Comparison of ENCODE assay signal across 8 cellular contexts in the genomic region with DNA sequence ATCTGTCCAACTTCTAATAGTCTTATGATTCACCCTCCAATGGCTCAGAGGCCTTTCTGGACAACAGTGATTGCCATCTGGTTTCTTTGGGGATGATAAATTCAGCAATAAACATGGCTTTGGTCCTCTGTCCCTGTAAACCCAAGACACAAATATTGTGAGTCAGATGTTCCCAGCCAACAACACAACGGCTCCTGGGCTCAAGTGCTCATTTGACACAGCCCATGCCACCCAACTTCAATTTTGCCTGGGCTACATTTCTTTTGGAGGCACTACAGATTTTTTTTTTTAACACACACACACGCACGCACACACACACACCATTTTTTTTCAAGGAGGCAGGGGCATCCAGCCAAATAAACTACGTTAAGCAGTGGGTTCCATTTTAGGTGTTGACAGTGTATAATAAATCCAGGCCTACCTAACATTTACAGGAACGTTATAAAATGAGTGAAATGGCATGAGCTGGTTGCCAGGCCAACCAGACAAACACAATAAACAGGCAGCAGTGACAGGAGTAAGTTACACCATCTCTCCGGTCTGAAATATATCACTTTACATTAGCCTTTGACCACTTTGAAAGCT.
DNase-seq lines count a peak whose midpoint lies in the region; ATAC-seq and TF ChIP-seq lines count a peak whose summit lies in the region.

No MANE protein-coding gene starts in this region.

- H3K4me1 ChIP-seq in neural progenitor cell, result no peaks in the 10 kb centered on the region

- H3K4me3 Mint-ChIP-seq in neural progenitor cell, result no peak overlapping the region
- H3K4me3 Mint-ChIP-seq in stimulated activated effector memory CD8-positive, alpha-beta T cell treated with anti-CD3 and anti-CD28 coated beads, Interleukin-12 subunit alpha, Interleukin-12 subunit beta, amount 100 ng/mL, for 72 hours, result no peak overlapping the region

- no peaks in the 10 kb centered on the region for H3K36me3 ChIP-seq in neural progenitor cell

- H3F3A ChIP-seq in neural progenitor cell (ENCODE audit: low read depth), result no peaks in the 10 kb centered on the region

- no peak overlapping the region for H3K9ac ChIP-seq in neural progenitor cell

- H3K27ac ChIP-seq in neural progenitor cell, result no peak overlapping the region

- no peak overlapping the region for H3K4me2 ChIP-seq in neural progenitor cell

- ATAC-seq in stimulated activated effector memory CD8-positive, alpha-beta T cell treated with anti-CD3 and anti-CD28 coated beads, Interleukin-12 subunit alpha, Interleukin-12 subunit beta, amount 100 ng/mL, for 72 hours, result no peak

- no peak overlapping the region for H3K4me3 ChIP-seq in neural progenitor cell

- H3K4me1 Mint-ChIP-seq in neural progenitor cell, result no peaks in the 10 kb centered on the region
- no peaks in the 10 kb centered on the region for H3K4me1 Mint-ChIP-seq in stimulated activated effector memory CD8-positive, alpha-beta T cell treated with anti-CD3 and anti-CD28 coated beads, Interleukin-12 subunit alpha, Interleukin-12 subunit beta, amount 100 ng/mL, for 72 hours

- no peaks in the 10 kb centered on the region for H3K9me3 ChIP-seq in neural progenitor cell (ENCODE audit: low read depth)

- TF ChIP-seq CTCF in neural progenitor cell (IDR thresholded peaks at IDR 0.05) (no peak), GM20000 (IDR thresholded peaks at IDR 0.05; ENCODE audit: extremely low read depth, missing control alignments) (no peak)

- no peaks in the 10 kb centered on the region for H3K79me2 ChIP-seq in neural progenitor cell (ENCODE audit: low read depth)

- no peaks in the 10 kb centered on the region for H3K27me3 Mint-ChIP-seq in neural progenitor cell (ENCODE audit: insufficient read depth, low read depth)

- no peaks in the 10 kb centered on the region for H3K36me3 Mint-ChIP-seq in neural progenitor cell
- no peaks in the 10 kb centered on the region for H3K36me3 Mint-ChIP-seq in stimulated activated effector memory CD8-positive, alpha-beta T cell treated with anti-CD3 and anti-CD28 coated beads, Interleukin-12 subunit alpha, Interleukin-12 subunit beta, amount 100 ng/mL, for 72 hours

- H2AFZ ChIP-seq in neural progenitor cell (replicated peaks), result no peak overlapping the region

- no peaks in the 10 kb centered on the region for H4K20me1 ChIP-seq in neural progenitor cell (ENCODE audit: low read depth)

- DNase-seq in H4 (ENCODE audit: low spot score) (peak; percentile 90), NCI-H2196 (lab: John Stamatoyannopoulos, UW; ENCODE audit: unreplicated experiment) (peak; percentile 84), epidermal melanocyte (ENCODE audit: insufficient read length, low spot score) (peak; percentile 14), renal cortical epithelial cell (ENCODE audit: low read depth) (peak; percentile 80), neural progenitor cell (ENCODE audit: low spot score) (no peak), GM20000 (ENCODE audit: low spot score) (no peak)
- no peak for DNase-seq in activated naive CD4-positive, alpha-beta T cell treated with Interleukin-2 at 50 U/mL for 16 hours
- no peak for DNase-seq in stimulated activated effector memory CD8-positive, alpha-beta T cell treated with anti-CD3 and anti-CD28 coated beads, Interleukin-12 subunit alpha, Interleukin-12 subunit beta, amount 100 ng/mL, for 72 hours (ENCODE audit: low spot score in 2 of 2)

- no peak overlapping the region for H3K27ac Mint-ChIP-seq in neural progenitor cell
- H3K27ac Mint-ChIP-seq in stimulated activated effector memory CD8-positive, alpha-beta T cell treated with anti-CD3 and anti-CD28 coated beads, Interleukin-12 subunit alpha, Interleukin-12 subunit beta, amount 100 ng/mL, for 72 hours, result no peak overlapping the region

- H3K9me3 Mint-ChIP-seq in neural progenitor cell, result no peaks in the 10 kb centered on the region
- no peaks in the 10 kb centered on the region for H3K9me3 Mint-ChIP-seq in stimulated activated effector memory CD8-positive, alpha-beta T cell treated with anti-CD3 and anti-CD28 coated beads, Interleukin-12 subunit alpha, Interleukin-12 subunit beta, amount 100 ng/mL, for 72 hours

- H3K27me3 ChIP-seq in neural progenitor cell, result no peaks in the 10 kb centered on the region

Comparison
In these comparisons a context has a peak if more than half of its experiments do, and no peak if none do; other contexts are left out.
1. DNase-seq: peak in H4 (single experiment), NCI-H2196 (single experiment), epidermal melanocyte (single experiment) and renal cortical epithelial cell (single experiment); none in activated naive CD4-positive, alpha-beta T cell treated with Interleukin-2 at 50 U/mL for 16 hours (single experiment), neural progenitor cell (single experiment), stimulated activated effector memory CD8-positive, alpha-beta T cell treated with anti-CD3 and anti-CD28 coated beads, Interleukin-12 subunit alpha, Interleukin-12 subunit beta, amount 100 ng/mL, for 72 hours (0 of 2) and GM20000 (single experiment).